ENCODE assay signal across 25 cellular contexts in the genomic region with DNA sequence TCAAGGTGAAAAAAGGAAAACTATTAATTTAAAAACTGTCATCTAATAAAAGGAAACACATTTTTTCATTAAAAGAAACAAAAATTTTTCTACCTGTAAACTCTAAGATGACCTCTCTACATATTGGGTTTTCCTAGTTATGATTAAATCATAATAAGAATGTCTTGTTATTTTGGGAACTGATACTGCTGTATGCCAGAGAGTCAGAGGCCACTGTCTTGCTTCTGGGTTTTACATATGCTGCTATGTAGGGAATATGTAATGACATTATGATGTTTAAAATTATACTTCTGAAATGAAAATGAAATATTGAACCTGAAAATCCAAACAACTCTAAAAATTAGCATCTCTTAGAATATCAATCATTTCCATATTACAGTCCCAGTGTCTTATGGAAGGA.
DNase-seq lines count a peak whose midpoint lies in the region; ATAC-seq, FAIRE-seq and TF ChIP-seq lines count a peak whose summit lies in the region.
"Had no signal": no experiment of that assay in that cellular context is flagged by ENCODE, and none has a peak within 500 bp of the region (broad histone marks: within the 10 kb centered on the region; RNA-seq: fewer than 3 reads in every experiment).

No MANE protein-coding gene starts in this region.

- H3K36me3 ChIP-seq in OCI-LY3 (replicated peaks; ENCODE audit: low read depth, low read length) (no peaks in the 10 kb centered on the region), Peyer's patch (no peaks in the 10 kb centered on the region)
- H3K36me3 ChIP-seq: BE2C; BLaER1 treated with 17β-estradiol and CSF1 and Interleukin-3, amounts not matched to agents 10 nM and 100 nM had no signal

- H3K4me1 ChIP-seq in A549 (no peaks in the 10 kb centered on the region), OCI-LY3 (ENCODE audit: low read length) (peaks cover 45% of the 10 kb centered on the region), Peyer's patch (no peaks in the 10 kb centered on the region)
- H3K4me1 ChIP-seq: BE2C had no signal

- no peaks in the 10 kb centered on the region for H3K36me3 Mint-ChIP-seq in stimulated activated naive B cell treated with anti-CD40 and anti-IgM and Interleukin-4, amounts not matched to agents 10 μg/mL and 1 μg/mL and 100 μg/mL, for 72 hours
- H3K36me3 Mint-ChIP-seq: CD4-positive, alpha-beta memory T cell had no signal

- no peak for TF ChIP-seq RAD21 in A549 (conservative IDR thresholded peaks at IDR 0.05 in 1 of 2, IDR thresholded peaks at IDR 0.05 in 1 of 2)

- TF ChIP-seq EP300 in A549 (IDR thresholded peaks at IDR 0.05), result no peak

- H3K27ac Mint-ChIP-seq in stimulated activated naive B cell treated with anti-CD40 and anti-IgM and Interleukin-4, amounts not matched to agents 10 μg/mL and 1 μg/mL and 100 μg/mL, for 72 hours, result no peak overlapping the region
- H3K27ac Mint-ChIP-seq: CD4-positive, alpha-beta memory T cell had no signal

- POLR2A ChIA-PET in A549 (lab: Yijun Ruan, JAX), result no interaction called here

- no peak overlapping the region for H3K4me3 Mint-ChIP-seq in stimulated activated naive B cell treated with anti-CD40 and anti-IgM and Interleukin-4, amounts not matched to agents 10 μg/mL and 1 μg/mL and 100 μg/mL, for 72 hours
- H3K4me3 Mint-ChIP-seq: CD14-positive monocyte; CD4-positive, alpha-beta memory T cell had no signal

- no peaks in the 10 kb centered on the region for H3K9me3 ChIP-seq in A549
- no peaks in the 10 kb centered on the region for H3K9me3 ChIP-seq in OCI-LY3 (ENCODE audit: insufficient read depth, low read length)
- H3K9me3 ChIP-seq in Peyer's patch, result no peaks in the 10 kb centered on the region
- H3K9me3 ChIP-seq: BE2C; BLaER1 treated with 17β-estradiol and CSF1 and Interleukin-3, amounts not matched to agents 10 nM and 100 nM had no signal

- H2AFZ ChIP-seq in OCI-LY3 (ENCODE audit: low read depth, low read length), result no peak overlapping the region
- H2AFZ ChIP-seq: GM23248 had no signal

- peaks cover 0 to 2% of the 10 kb centered on the region in 2 donors for H3K9me3 Mint-ChIP-seq in stimulated activated naive B cell treated with anti-CD40 and anti-IgM and Interleukin-4, amounts not matched to agents 10 μg/mL and 1 μg/mL and 100 μg/mL, for 72 hours
- H3K9me3 Mint-ChIP-seq: CD4-positive, alpha-beta memory T cell had no signal

- 0 out of 2 replicates have a peak overlapping the region, but pooled peaks have one; percentile 1 for H3K9ac ChIP-seq in OCI-LY3 (ENCODE audit: low read length)
- H3K9ac ChIP-seq: BLaER1 treated with 17β-estradiol and CSF1 and Interleukin-3, amounts not matched to agents 10 nM and 100 nM; GM23248 had no signal

- H3K27me3 ChIP-seq in OCI-LY3 (ENCODE audit: low read depth, low read length) (no peaks in the 10 kb centered on the region), Peyer's patch (no peaks in the 10 kb centered on the region)
- H3K27me3 ChIP-seq: BE2C; BLaER1 treated with 17β-estradiol and CSF1 and Interleukin-3, amounts not matched to agents 10 nM and 100 nM had no signal

- H3K4me2 ChIP-seq in A549, result no peak overlapping the region
- H3K4me2 ChIP-seq in OCI-LY3 (ENCODE audit: low read length), result peak overlapping the region; percentile 52

- H3K4me1 Mint-ChIP-seq in stimulated activated naive B cell treated with anti-CD40 and anti-IgM and Interleukin-4, amounts not matched to agents 10 μg/mL and 1 μg/mL and 100 μg/mL, for 72 hours, result peaks cover 14 to 42% of the 10 kb centered on the region in 2 donors
- H3K4me1 Mint-ChIP-seq: CD4-positive, alpha-beta memory T cell had no signal

- H3K79me2 ChIP-seq in OCI-LY3 (ENCODE audit: low read length), result no peaks in the 10 kb centered on the region

- CTCF ChIA-PET in A549 (lab: Yijun Ruan, JAX), result interaction anchor here (1.0 kb wide), 1 partner anchor 66 kb away, joined by 4 read pairs; no protein-coding TSS in a partner anchor

- no peak overlapping the region for H3K27ac ChIP-seq in A549
- H3K27ac ChIP-seq in OCI-LY3 (ENCODE audit: low read length), result 0 out of 2 replicates have a peak overlapping the region, but pooled peaks have one; percentile 8
- H3K27ac ChIP-seq in Peyer's patch, result no peak overlapping the region
- H3K27ac ChIP-seq: 22Rv1; BLaER1 treated with 17β-estradiol and CSF1 and Interleukin-3, amounts not matched to agents 10 nM and 100 nM; GM23248 had no signal

- no peak for DNase-seq in A549 (ENCODE audit: low read depth in 1 of 2, low spot score in 1 of 2)
- DNase-seq in stimulated activated naive B cell treated with anti-CD40 and anti-IgM and Interleukin-4, amounts not matched to agents 10 μg/mL and 1 μg/mL and 100 μg/mL, for 72 hours, result no peak
- DNase-seq in inferior parietal cortex (ENCODE audit: extremely low spot score), result no peak
- DNase-seq in stimulated activated CD4-positive, alpha-beta T cell treated with anti-CD3 and anti-CD28 coated beads, Interleukin-4, amount 100 ng/mL, for 1 hour, result no peak
- no peak for DNase-seq in Peyer's patch
- DNase-seq: ACHN; AML-193; BE2C; Calu3; CD4-positive, alpha-beta memory T cell; COR-L47; DMS53; DMS79 treated with DMSO at 0.1 percent for 48 hours; GF-D8; GM23248; H7; HCEC 1CT had no signal

- peak; percentile 13 for FAIRE-seq in A549 (lab: Jason Lieb, UNC)
- peak; percentile 55 for FAIRE-seq in islet of Langerhans (lab: Jason Lieb, UNC)
- FAIRE-seq: A204.1, GM19239, H1 had no signal

- TF ChIP-seq CTCF in A549 (IDR thresholded peaks at IDR 0.05) (no peak), OCI-LY3 (IDR thresholded peaks at IDR 0.05; ENCODE audit: low read depth, low read length) (no peak), Peyer's patch (IDR thresholded peaks at IDR 0.05) (no peak)

- peaks cover 28 to 45% of the 10 kb centered on the region in 2 donors for H3K27me3 Mint-ChIP-seq in stimulated activated naive B cell treated with anti-CD40 and anti-IgM and Interleukin-4, amounts not matched to agents 10 μg/mL and 1 μg/mL and 100 μg/mL, for 72 hours

- no peaks in the 10 kb centered on the region for H4K20me1 ChIP-seq in OCI-LY3 (ENCODE audit: insufficient read depth, low read length)
- H4K20me1 ChIP-seq: BLaER1 treated with 17β-estradiol and CSF1 and Interleukin-3, amounts not matched to agents 10 nM and 100 nM had no signal

- H3K4me3 ChIP-seq in A549 (no peak overlapping the region), OCI-LY3 (ENCODE audit: low read length) (0 out of 2 replicates have a peak overlapping the region, but pooled peaks have one; percentile 11), Peyer's patch (no peak overlapping the region)
- H3K4me3 ChIP-seq: BLaER1 treated with 17β-estradiol and CSF1 and Interleukin-3, amounts not matched to agents 10 nM and 100 nM; GM23248 had no signal

- no peak for TF ChIP-seq POLR2A in A549 (IDR thresholded peaks at IDR 0.05; ENCODE audit: low read length)
- no peak for TF ChIP-seq POLR2A in Peyer's patch (IDR thresholded peaks at IDR 0.05)

- ATAC-seq in A549, result no peak
- peak; percentile 66 to 89 for ATAC-seq in stimulated activated naive B cell treated with anti-CD40 and anti-IgM and Interleukin-4, amounts not matched to agents 10 μg/mL and 1 μg/mL and 100 μg/mL, for 72 hours (replicated peaks)

TF ChIP-seq in A549, 52 proteins besides CTCF, POLR2A, EP300 and RAD21:
- no peak for TF ChIP-seq NR3C1 (IDR thresholded peaks at IDR 0.05)
- no peak for TF ChIP-seq ESRRA (IDR thresholded peaks at IDR 0.05; ENCODE audit: borderline replicate concordance, low read length)
- TF ChIP-seq NPAS2 (CRISPR knock-in tag; IDR thresholded peaks at IDR 0.05; ENCODE audit: borderline replicate concordance), result no peak

Comparison
In these comparisons a context has a peak if more than half of its experiments do, and no peak if none do; other contexts are left out.
1. ATAC-seq: peak in stimulated activated naive B cell treated with anti-CD40 and anti-IgM and Interleukin-4, amounts not matched to agents 10 μg/mL and 1 μg/mL and 100 μg/mL, for 72 hours (2 of 2); none in A549 (0 of 2).